In genomic region chr22:26792522-26792921, GRCh38 we compare ENCODE assay signal across 38 cellular contexts.
"Had no signal": no experiment of that assay in that cellular context is flagged by ENCODE, and none has a peak within 500 bp of the region (broad histone marks: within the 10 kb centered on the region; RNA-seq: fewer than 3 reads in every experiment).

No MANE protein-coding gene starts in this region.

- H3K36me3 ChIP-seq: cardiac muscle cell had no signal

- H3K27me3 Mint-ChIP-seq: activated B cell treated with CpG ODN at 0.5 μM for 24 hours; activated CD4-positive, alpha-beta memory T cell treated with anti-CD3 and anti-CD28 coated beads for 36 hours; activated CD4-positive, alpha-beta T cell treated with anti-CD3 and anti-CD28 coated beads, Interleukin-2, amount 10 ng/mL, durations not matched to agents 24 days and 14 days; activated CD8-positive, alpha-beta T cell treated with anti-CD3 and anti-CD28 coated beads for 36 hours; activated naive CD4-positive, alpha-beta T cell treated with anti-CD3 and anti-CD28 coated beads, Interleukin-2, amount 10 ng/mL, durations not matched to agents 7 days and 5 days; activated naive CD4-positive, alpha-beta T cell treated with anti-CD3 and anti-CD28 coated beads, Interleukin-2, amount 50 U/mL, for 24 hours; activated naive CD8-positive, alpha-beta T cell; activated naive CD8-positive, alpha-beta T cell treated with anti-CD3 and anti-CD28 coated beads, Interleukin-2, amount 10 ng/mL, durations not matched to agents 7 days and 5 days; activated naive CD8-positive, alpha-beta T cell treated with anti-CD3 and anti-CD28 coated beads, Interleukin-2, amount 50 U/mL, for 24 hours; activated T-helper 17 cell treated with anti-CD3 and anti-CD28 coated beads, Interleukin-2, amount 50 U/mL, for 72 hours; brain; central memory CD8-positive, alpha-beta T cell had no signal

- H3K4me1 ChIP-seq: ascending aorta had no signal

- H3K4me3 Mint-ChIP-seq: activated B cell treated with CpG ODN at 0.5 μM for 24 hours; activated CD4-positive, alpha-beta memory T cell treated with anti-CD3 and anti-CD28 coated beads for 36 hours; activated CD4-positive, alpha-beta T cell treated with anti-CD3 and anti-CD28 coated beads, Interleukin-2, amount 10 ng/mL, durations not matched to agents 24 days and 14 days; activated CD8-positive, alpha-beta T cell treated with anti-CD3 and anti-CD28 coated beads for 36 hours; activated naive CD4-positive, alpha-beta T cell treated with anti-CD3 and anti-CD28 coated beads, Interleukin-2, amount 10 ng/mL, durations not matched to agents 7 days and 5 days; activated naive CD4-positive, alpha-beta T cell treated with anti-CD3 and anti-CD28 coated beads, Interleukin-2, amount 50 U/mL, for 24 hours; activated naive CD8-positive, alpha-beta T cell; activated naive CD8-positive, alpha-beta T cell treated with anti-CD3 and anti-CD28 coated beads, Interleukin-2, amount 10 ng/mL, durations not matched to agents 7 days and 5 days; activated naive CD8-positive, alpha-beta T cell treated with anti-CD3 and anti-CD28 coated beads, Interleukin-2, amount 50 U/mL, for 24 hours; activated T-cell treated with anti-CD3 and anti-CD28 coated beads, Interleukin-2, amount 50 U/mL, for 4 hours; activated T-cell treated with anti-CD3 and anti-CD28 coated beads, Interleukin-2, amount 50 U/mL, for 72 hours; activated T-helper 1 cell treated with anti-CD3 and anti-CD28 coated beads, Interleukin-12 subunit alpha, Interleukin-12 subunit beta, Interleukin-2, Interleukin-4 antibody, amounts not matched to agents 30 ng/mL and 10 ng/mL and 1 ng/mL, durations not matched to agents 14 hours and 24 hours and 36 hours; activated T-helper 17 cell treated with anti-CD3 and anti-CD28 coated beads, Interleukin-2, amount 50 U/mL, for 72 hours; brain; central memory CD8-positive, alpha-beta T cell; T-helper 1 cell treated with Interleukin-12 subunit alpha and Interleukin-12 subunit beta and Interleukin-4 antibody, amounts not matched to agents 30 μg/mL and 1 μg/mL, for 36 hours; T-helper 2 cell treated with Interferon-gamma antibody and Interleukin-4, amounts not matched to agents 5 μg/mL and 100 μg/mL, for 36 hours had no signal

- DNase-seq: activated B cell treated with CpG ODN at 0.5 μM for 24 hours; activated CD4-positive, alpha-beta memory T cell treated with anti-CD3 and anti-CD28 coated beads for 36 hours; activated CD4-positive, alpha-beta T cell treated with anti-CD3 and anti-CD28 coated beads for 4 hours; activated CD4-positive, alpha-beta T cell treated with anti-CD3 and anti-CD28 coated beads, Interleukin-2, amount 10 ng/mL, durations not matched to agents 24 days and 14 days; activated CD4-positive, alpha-beta T cell treated with anti-CD3 and anti-CD28 coated beads, Interleukin-2, amount 50 U/mL, for 1 hour; activated CD4-positive, alpha-beta T cell treated with anti-CD3 and anti-CD28 coated beads, Interleukin-2, amount 50 U/mL, for 4 hours; activated CD4-positive, CD25-positive, alpha-beta regulatory T cell treated with anti-CD3 and anti-CD28 coated beads, Interleukin-2, amount 50 U/mL, for 72 hours; activated CD8-positive, alpha-beta memory T cell treated with anti-CD3 and anti-CD28 coated beads, Interleukin-2, amount 50 U/mL, for 4 hours; activated CD8-positive, alpha-beta T cell treated with anti-CD3 and anti-CD28 coated beads for 36 hours; activated effector memory CD4-positive, alpha-beta T cell treated with anti-CD3 and anti-CD28 coated beads, Interleukin-2, amount 50 U/mL, for 16 hours; activated naive CD4-positive, alpha-beta T cell treated with anti-CD3 and anti-CD28 coated beads, Interleukin-2, amount 10 ng/mL, durations not matched to agents 7 days and 5 days; activated naive CD4-positive, alpha-beta T cell treated with Interleukin-2 at 50 U/mL for 16 hours; activated naive CD8-positive, alpha-beta T cell treated with anti-CD3 and anti-CD28 coated beads, Interleukin-2, amount 10 ng/mL, durations not matched to agents 7 days and 5 days; activated naive CD8-positive, alpha-beta T cell treated with anti-CD3 and anti-CD28 coated beads, Interleukin-2, amount 50 U/mL, for 24 hours; activated T-cell treated with anti-CD3 and anti-CD28 coated beads for 4 hours; activated T-cell treated with anti-CD3 and anti-CD28 coated beads, Interleukin-2, amount 50 U/mL, for 1 hour; activated T-cell treated with anti-CD3 and anti-CD28 coated beads, Interleukin-2, amount 50 U/mL, for 4 hours; activated T-cell treated with anti-CD3 and anti-CD28 coated beads, Interleukin-2, amount 50 U/mL, for 72 hours; amygdala; anterior cingulate cortex; caudate nucleus; cerebellar nuclear complex; T-helper 1 cell; T-helper 2 cell; T-helper 9 cell had no signal

- ATAC-seq: activated CD8-positive, alpha-beta T cell treated with anti-CD3 and anti-CD28 coated beads for 36 hours; activated naive CD8-positive, alpha-beta T cell treated with anti-CD3 and anti-CD28 coated beads, Interleukin-2, amount 50 U/mL, for 24 hours; activated T-cell treated with anti-CD3 and anti-CD28 coated beads, Interleukin-2, amount 50 U/mL, for 4 hours; activated T-cell treated with anti-CD3 and anti-CD28 coated beads, Interleukin-2, amount 50 U/mL, for 72 hours; activated T-helper 17 cell treated with anti-CD3 and anti-CD28 coated beads, Interleukin-2, amount 50 U/mL, for 72 hours had no signal

- H3K27me3 ChIP-seq: ascending aorta, cardiac muscle cell had no signal

- H3K4me1 Mint-ChIP-seq: activated B cell treated with CpG ODN at 0.5 μM for 24 hours; activated CD4-positive, alpha-beta T cell treated with anti-CD3 and anti-CD28 coated beads, Interleukin-2, amount 10 ng/mL, durations not matched to agents 24 days and 14 days; activated naive CD4-positive, alpha-beta T cell treated with anti-CD3 and anti-CD28 coated beads, Interleukin-2, amount 10 ng/mL, durations not matched to agents 7 days and 5 days; activated naive CD4-positive, alpha-beta T cell treated with anti-CD3 and anti-CD28 coated beads, Interleukin-2, amount 50 U/mL, for 24 hours; activated naive CD8-positive, alpha-beta T cell treated with anti-CD3 and anti-CD28 coated beads, Interleukin-2, amount 50 U/mL, for 24 hours; central memory CD8-positive, alpha-beta T cell had no signal

- FAIRE-seq: bronchial epithelial cell, TTC549 had no signal

- H3K27ac ChIP-seq: ascending aorta, cardiac muscle cell, VCaP had no signal

- H3K27ac Mint-ChIP-seq: activated B cell treated with CpG ODN at 0.5 μM for 24 hours; activated CD4-positive, alpha-beta memory T cell treated with anti-CD3 and anti-CD28 coated beads for 36 hours; activated CD4-positive, alpha-beta T cell treated with anti-CD3 and anti-CD28 coated beads, Interleukin-2, amount 10 ng/mL, durations not matched to agents 24 days and 14 days; activated CD8-positive, alpha-beta T cell treated with anti-CD3 and anti-CD28 coated beads for 36 hours; activated naive CD4-positive, alpha-beta T cell treated with anti-CD3 and anti-CD28 coated beads, Interleukin-2, amount 10 ng/mL, durations not matched to agents 7 days and 5 days; activated naive CD4-positive, alpha-beta T cell treated with anti-CD3 and anti-CD28 coated beads, Interleukin-2, amount 50 U/mL, for 24 hours; activated naive CD8-positive, alpha-beta T cell; activated naive CD8-positive, alpha-beta T cell treated with anti-CD3 and anti-CD28 coated beads, Interleukin-2, amount 10 ng/mL, durations not matched to agents 7 days and 5 days; activated naive CD8-positive, alpha-beta T cell treated with anti-CD3 and anti-CD28 coated beads, Interleukin-2, amount 50 U/mL, for 24 hours; activated T-cell treated with anti-CD3 and anti-CD28 coated beads, Interleukin-2, amount 50 U/mL, for 72 hours; activated T-helper 1 cell treated with anti-CD3 and anti-CD28 coated beads, Interleukin-12 subunit alpha, Interleukin-12 subunit beta, Interleukin-2, Interleukin-4 antibody, amounts not matched to agents 30 ng/mL and 10 ng/mL and 1 ng/mL, durations not matched to agents 14 hours and 24 hours and 36 hours; activated T-helper 17 cell treated with anti-CD3 and anti-CD28 coated beads, Interleukin-2, amount 50 U/mL, for 72 hours; brain; T-helper 1 cell treated with Interleukin-12 subunit alpha and Interleukin-12 subunit beta and Interleukin-4 antibody, amounts not matched to agents 30 μg/mL and 1 μg/mL, for 36 hours; T-helper 2 cell treated with Interferon-gamma antibody and Interleukin-4, amounts not matched to agents 5 μg/mL and 100 μg/mL, for 36 hours had no signal

- H3K36me3 Mint-ChIP-seq: activated naive CD8-positive, alpha-beta T cell treated with anti-CD3 and anti-CD28 coated beads, Interleukin-2, amount 10 ng/mL, durations not matched to agents 7 days and 5 days had no signal

- H3K4me3 ChIP-seq: ascending aorta, cardiac muscle cell had no signal

- H3K9me3 Mint-ChIP-seq: activated CD4-positive, alpha-beta memory T cell treated with anti-CD3 and anti-CD28 coated beads for 36 hours; activated CD4-positive, alpha-beta T cell treated with anti-CD3 and anti-CD28 coated beads, Interleukin-2, amount 10 ng/mL, durations not matched to agents 24 days and 14 days; activated CD8-positive, alpha-beta T cell treated with anti-CD3 and anti-CD28 coated beads for 36 hours; activated naive CD4-positive, alpha-beta T cell treated with anti-CD3 and anti-CD28 coated beads, Interleukin-2, amount 10 ng/mL, durations not matched to agents 7 days and 5 days; activated naive CD4-positive, alpha-beta T cell treated with anti-CD3 and anti-CD28 coated beads, Interleukin-2, amount 50 U/mL, for 24 hours; activated naive CD8-positive, alpha-beta T cell treated with anti-CD3 and anti-CD28 coated beads, Interleukin-2, amount 10 ng/mL, durations not matched to agents 7 days and 5 days; activated naive CD8-positive, alpha-beta T cell treated with anti-CD3 and anti-CD28 coated beads, Interleukin-2, amount 50 U/mL, for 24 hours; activated T-cell treated with anti-CD3 and anti-CD28 coated beads, Interleukin-2, amount 50 U/mL, for 4 hours; activated T-helper 1 cell treated with anti-CD3 and anti-CD28 coated beads, Interleukin-12 subunit alpha, Interleukin-12 subunit beta, Interleukin-2, Interleukin-4 antibody, amounts not matched to agents 30 ng/mL and 10 ng/mL and 1 ng/mL, durations not matched to agents 14 hours and 24 hours and 36 hours; activated T-helper 17 cell treated with anti-CD3 and anti-CD28 coated beads, Interleukin-2, amount 50 U/mL, for 72 hours; central memory CD8-positive, alpha-beta T cell; T-helper 1 cell treated with Interleukin-12 subunit alpha and Interleukin-12 subunit beta and Interleukin-4 antibody, amounts not matched to agents 30 μg/mL and 1 μg/mL, for 36 hours; T-helper 2 cell treated with Interferon-gamma antibody and Interleukin-4, amounts not matched to agents 5 μg/mL and 100 μg/mL, for 36 hours had no signal

- H3K9me3 ChIP-seq: ascending aorta had no signal
